Comparison of ENCODE assay signal across 18 cellular contexts in the genomic region with DNA sequence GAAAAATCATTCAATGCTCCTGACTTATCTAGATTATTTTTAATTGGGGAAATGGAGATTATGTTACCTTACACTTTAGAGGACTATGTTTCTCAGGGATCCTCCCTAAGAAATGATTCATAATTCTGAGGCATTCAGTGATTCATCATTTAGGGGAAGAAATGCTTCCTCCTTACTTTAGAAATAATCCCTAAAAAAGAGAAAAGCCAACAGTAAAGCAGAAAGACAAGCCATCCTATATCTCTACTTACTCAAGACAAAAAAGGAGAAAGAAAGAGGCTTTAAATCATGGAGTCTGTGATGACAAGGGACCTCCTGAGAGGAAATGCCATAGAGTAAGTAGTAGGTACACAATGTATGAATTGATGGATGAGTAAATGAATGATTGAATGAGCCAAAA.
A peak's percentile ranks its signal among the peaks of the same experiment; 100 is the strongest.
DNase-seq lines count a peak whose midpoint lies in the region; ATAC-seq, FAIRE-seq and TF ChIP-seq lines count a peak whose summit lies in the region.
"Had no signal": no experiment of that assay in that cellular context is flagged by ENCODE, and none has a peak within 500 bp of the region (broad histone marks: within the 10 kb centered on the region; RNA-seq: fewer than 3 reads in every experiment).

No MANE protein-coding gene starts in this region.

- no peaks in the 10 kb centered on the region for H3K9me3 Mint-ChIP-seq in astrocyte (ENCODE audit: unreplicated experiment)

- no peaks in the 10 kb centered on the region for H3K27me3 ChIP-seq in astrocyte (ENCODE audit: insufficient read depth, low read length)
- H3K27me3 ChIP-seq: testis had no signal

- H3K4me1 ChIP-seq in astrocyte (ENCODE audit: insufficient read depth, low read length) = peaks cover 5% of the 10 kb centered on the region
- H3K4me1 ChIP-seq: testis had no signal

- no peak overlapping the region for H3K9ac ChIP-seq in astrocyte (ENCODE audit: low read length)

- DNase-seq in GM04504 (ENCODE audit: low read depth) (peak; percentile 6), astrocyte (ENCODE audit: low read depth) (peak; percentile 19), fibroblast of pulmonary artery (ENCODE audit: low read depth) (peak; percentile 21), stromal cell of bone marrow (ENCODE audit: low read depth) (peak; percentile 31), NCI-H128 (lab: John Stamatoyannopoulos, UW; ENCODE audit: unreplicated experiment) (no peak)
- DNase-seq in activated CD4-positive, alpha-beta T cell treated with anti-CD3 and anti-CD28 coated beads, Interleukin-2, amount 50 U/mL, for 48 hours = no peak
- DNase-seq: activated CD4-positive, alpha-beta T cell treated with anti-CD3 and anti-CD28 coated beads, Interleukin-2, amount 50 U/mL, for 4 hours; activated gamma-delta T cell; CD4-positive, alpha-beta T cell; heart left ventricle; Karpas-422; NCI-H1048; NCI-H2029 treated with DMSO at 0.1 percent for 48 hours; T-helper 2 cell; testis had no signal

- no peaks in the 10 kb centered on the region for H3K9me3 ChIP-seq in astrocyte (ENCODE audit: insufficient read depth, low read depth, low read length)
- H3K9me3 ChIP-seq: heart left ventricle, testis had no signal

- H3K79me2 ChIP-seq in astrocyte (ENCODE audit: insufficient read depth, low read length) = no peaks in the 10 kb centered on the region

- no peaks in the 10 kb centered on the region for H3K36me3 Mint-ChIP-seq in astrocyte (ENCODE audit: low read depth, unreplicated experiment)

- no peak overlapping the region for H3K27ac ChIP-seq in astrocyte (ENCODE audit: low read depth, low read length)
- H3K27ac ChIP-seq: heart left ventricle, testis had no signal

- peak overlapping the region; percentile 7 for H2AFZ ChIP-seq in astrocyte (ENCODE audit: low read depth, low read length)

- peaks cover 13% of the 10 kb centered on the region for H3K4me1 Mint-ChIP-seq in astrocyte (ENCODE audit: low read depth, unreplicated experiment)

- H3K27ac Mint-ChIP-seq in astrocyte (ENCODE audit: unreplicated experiment) = peak overlapping the region; percentile 28
- H3K27ac Mint-ChIP-seq: CD4-positive, alpha-beta T cell had no signal

- H3K4me3 ChIP-seq in astrocyte (ENCODE audit: insufficient read depth, low read depth, low read length) (no peak overlapping the region), fibroblast of pulmonary artery (replicated peaks; ENCODE audit: low read depth, low read length) (no peak overlapping the region)
- H3K4me3 ChIP-seq: heart left ventricle, testis had no signal

- H4K20me1 ChIP-seq in astrocyte (ENCODE audit: insufficient read depth, low read length) = no peaks in the 10 kb centered on the region

- no peak overlapping the region for H3K4me3 Mint-ChIP-seq in astrocyte (ENCODE audit: unreplicated experiment)
- H3K4me3 Mint-ChIP-seq: CD4-positive, alpha-beta T cell had no signal

- no peak for ATAC-seq in GM18909 (IDR thresholded peaks at IDR 0.05; ENCODE audit: poor library complexity, unreplicated experiment)
- ATAC-seq: heart left ventricle had no signal

- H3K4me2 ChIP-seq in astrocyte (ENCODE audit: low read length) = peak overlapping the region; percentile 38

- TF ChIP-seq CTCF in astrocyte (IDR thresholded peaks at IDR 0.05; ENCODE audit: insufficient read depth, low read depth, low read length) = no peak
- TF ChIP-seq CTCF in fibroblast of pulmonary artery (IDR thresholded peaks at IDR 0.05; ENCODE audit: low read length, missing control alignments) = no peak

- peaks cover 11% of the 10 kb centered on the region for H3K27me3 Mint-ChIP-seq in astrocyte (ENCODE audit: low read depth, unreplicated experiment)
- H3K27me3 Mint-ChIP-seq: CD4-positive, alpha-beta T cell had no signal

- no peaks in the 10 kb centered on the region for H3K36me3 ChIP-seq in astrocyte (ENCODE audit: insufficient read depth, low read length)
- H3K36me3 ChIP-seq: heart left ventricle had no signal

- no peak for FAIRE-seq in astrocyte (lab: Jason Lieb, UNC)
- FAIRE-seq: GM12892, RCC 7860 had no signal

Comparison
In these comparisons a context has a peak if more than half of its experiments do, and no peak if none do; other contexts are left out.
1. DNase-seq: peak in GM04504 (single experiment), astrocyte (single experiment), fibroblast of pulmonary artery (single experiment) and stromal cell of bone marrow (single experiment); none in NCI-H128 (single experiment) and activated CD4-positive, alpha-beta T cell treated with anti-CD3 and anti-CD28 coated beads, Interleukin-2, amount 50 U/mL, for 48 hours (0 of 2).